14 cellular contexts compared by ENCODE assay signal in genomic region chr16:69324013-69324531, GRCh38. TPM values are rescaled to one million over a fixed set of nuclear protein-coding genes. Genes with fewer than 3 reads are reported as not detected.
DNase-seq lines count a peak whose midpoint lies in the region; ATAC-seq and TF ChIP-seq lines count a peak whose summit lies in the region.
"Had no signal": no experiment of that assay in that cellular context is flagged by ENCODE, and none has a peak within 500 bp of the region (broad histone marks: within the 10 kb centered on the region; RNA-seq: fewer than 3 reads in every experiment).

No MANE protein-coding gene starts in this region.

- peaks cover 95% of the 10 kb centered on the region for H3K36me3 Mint-ChIP-seq in stimulated activated effector memory CD8-positive, alpha-beta T cell treated with anti-CD3 and anti-CD28 coated beads, Interleukin-12 subunit alpha, Interleukin-12 subunit beta, amount 100 ng/mL, for 72 hours

- intact Hi-C loops in left lung (cut with DNase I) = no loop called here

- peak overlapping the region; percentile 37 for H3K27ac Mint-ChIP-seq in stimulated activated effector memory CD8-positive, alpha-beta T cell treated with anti-CD3 and anti-CD28 coated beads, Interleukin-12 subunit alpha, Interleukin-12 subunit beta, amount 100 ng/mL, for 72 hours
- H3K27ac Mint-ChIP-seq: activated CD4-positive, alpha-beta memory T cell treated with anti-CD3 and anti-CD28 coated beads for 36 hours; endodermal cell had no signal

- H3K4me1 ChIP-seq in left lung = peaks cover 12 to 47% of the 10 kb centered on the region in 2 donors

- no peaks in the 10 kb centered on the region for H3K9me3 Mint-ChIP-seq in stimulated activated effector memory CD8-positive, alpha-beta T cell treated with anti-CD3 and anti-CD28 coated beads, Interleukin-12 subunit alpha, Interleukin-12 subunit beta, amount 100 ng/mL, for 72 hours
- H3K9me3 Mint-ChIP-seq: activated CD4-positive, alpha-beta memory T cell treated with anti-CD3 and anti-CD28 coated beads for 36 hours; endodermal cell had no signal

- peak; percentile 41 for DNase-seq in DMS53 (lab: John Stamatoyannopoulos, UW)
- no peak for DNase-seq in DMS53 treated with DMSO at 0.1 percent for 48 hours (lab: John Stamatoyannopoulos, UW; ENCODE audit: unreplicated experiment)
- peak in 1 of 2 donors; percentile 76 for DNase-seq in left lung
- no peak for DNase-seq in stimulated activated effector memory CD8-positive, alpha-beta T cell treated with anti-CD3 and anti-CD28 coated beads, Interleukin-12 subunit alpha, Interleukin-12 subunit beta, amount 100 ng/mL, for 72 hours (ENCODE audit: low spot score in 2 of 2)
- no peak for DNase-seq in amniotic stem cell (lab: John Stamatoyannopoulos, UW)
- DNase-seq in NCI-H2081 (lab: John Stamatoyannopoulos, UW) = no peak
- DNase-seq: activated CD4-positive, alpha-beta memory T cell treated with anti-CD3 and anti-CD28 coated beads for 36 hours; endodermal cell; GDM1; Karpas-422; NCI-H748 treated with DMSO at 0.1 percent for 48 hours had no signal

- H3K4me3 ChIP-seq in left lung = no peak overlapping the region
- H3K4me3 ChIP-seq: tibial nerve had no signal

- peaks cover 0 to 94% of the 10 kb centered on the region in 2 donors for H3K36me3 ChIP-seq in left lung

- no peaks in the 10 kb centered on the region for H3K27me3 ChIP-seq in left lung
- H3K27me3 ChIP-seq: tibial nerve had no signal

- ATAC-seq in SK-N-SH treated with all-trans-retinoic acid at 6 μM for 48 hours = peak; percentile 13; the same call in 2 of the 3 replicates
- ATAC-seq in left lung = peak; percentile 69
- ATAC-seq in stimulated activated effector memory CD8-positive, alpha-beta T cell treated with anti-CD3 and anti-CD28 coated beads, Interleukin-12 subunit alpha, Interleukin-12 subunit beta, amount 100 ng/mL, for 72 hours = no peak
- no peak for ATAC-seq in HG02571 (IDR thresholded peaks at IDR 0.05; ENCODE audit: unreplicated experiment)

- no peak for TF ChIP-seq CTCF in left lung (IDR thresholded peaks at IDR 0.05)

- H3K4me1 Mint-ChIP-seq in stimulated activated effector memory CD8-positive, alpha-beta T cell treated with anti-CD3 and anti-CD28 coated beads, Interleukin-12 subunit alpha, Interleukin-12 subunit beta, amount 100 ng/mL, for 72 hours = peaks cover 56% of the 10 kb centered on the region

- no peak overlapping the region for H3K4me3 Mint-ChIP-seq in stimulated activated effector memory CD8-positive, alpha-beta T cell treated with anti-CD3 and anti-CD28 coated beads, Interleukin-12 subunit alpha, Interleukin-12 subunit beta, amount 100 ng/mL, for 72 hours
- H3K4me3 Mint-ChIP-seq: activated CD4-positive, alpha-beta memory T cell treated with anti-CD3 and anti-CD28 coated beads for 36 hours; endodermal cell had no signal

- H3K27ac ChIP-seq in left lung = no peak overlapping the region
- H3K27ac ChIP-seq: tibial nerve had no signal

- no peaks in the 10 kb centered on the region for H3K9me3 ChIP-seq in left lung
- H3K9me3 ChIP-seq: tibial nerve had no signal

TF ChIP-seq in SK-N-SH treated with all-trans-retinoic acid at 6 μM for 48 hours, 23 proteins besides CTCF, POLR2A, EP300 and RAD21:
- no peak for TF ChIP-seq ESRRG (CRISPR knock-in tag; IDR thresholded peaks at IDR 0.05)
- TF ChIP-seq CSRNP3 (CRISPR knock-in tag; IDR thresholded peaks at IDR 0.05) = no peak

RNA-seq across cellular contexts. Expression of gene PDF, which starts 6.3 kb away (rescaled TPM):
- total RNA-seq in left lung = 10 to 100 TPM in 1 of 2 donors, 1 to 10 TPM in 1; 8.7 to 16.3 TPM

RNA-seq across cellular contexts. Expression of gene VPS4A, which starts 12.9 kb away (rescaled TPM):
- 10 to 100 TPM; 20.6 to 25.9 TPM for total RNA-seq in left lung

RNA-seq across cellular contexts. Expression of gene COG8, which starts 15.3 kb away (rescaled TPM):
- total RNA-seq in left lung = 10 to 100 TPM; 29.9 to 34.3 TPM

RNA-seq across cellular contexts. Expression of gene NIP7, which starts 15.5 kb away (rescaled TPM):
- 10 to 100 TPM; 17.4 to 25.8 TPM for total RNA-seq in left lung

RNA-seq across cellular contexts. Expression of gene TMED6, which starts 27.5 kb away (rescaled TPM):
- total RNA-seq in left lung = 1 to 10 TPM; 1.2 to 4.2 TPM
- total RNA-seq: tibial nerve had no signal

Comparison
In these comparisons a context has a peak if more than half of its experiments do, and no peak if none do; other contexts are left out.
1. ATAC-seq: peak in SK-N-SH treated with all-trans-retinoic acid at 6 μM for 48 hours (single experiment) and left lung (single experiment); none in stimulated activated effector memory CD8-positive, alpha-beta T cell treated with anti-CD3 and anti-CD28 coated beads, Interleukin-12 subunit alpha, Interleukin-12 subunit beta, amount 100 ng/mL, for 72 hours (single experiment) and HG02571 (single experiment).